20 cellular contexts compared by ENCODE assay signal in the genomic region with DNA sequence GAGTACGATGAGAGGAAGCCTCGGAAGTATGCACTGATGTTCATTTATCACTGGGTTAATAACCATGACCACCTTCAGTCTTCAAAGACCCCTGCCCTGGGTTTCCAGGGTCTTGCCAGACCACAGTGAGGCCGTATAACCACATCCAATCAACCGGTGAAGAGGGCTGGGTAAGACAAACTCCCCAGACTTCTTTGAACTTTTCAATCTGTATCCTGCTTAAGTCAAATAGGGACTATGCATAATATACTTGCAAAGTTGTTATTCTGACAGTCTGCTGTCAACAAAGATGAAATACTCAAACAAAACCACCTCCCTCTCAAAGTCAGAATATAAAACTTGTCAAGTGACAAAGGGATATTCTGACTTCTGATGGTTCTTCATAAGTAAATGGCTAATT. TPM values are rescaled to one million over a fixed set of nuclear protein-coding genes. Genes with fewer than 3 reads are reported as not detected.
DNase-seq lines count a peak whose midpoint lies in the region; ATAC-seq and TF ChIP-seq lines count a peak whose summit lies in the region.
"Had no signal": no experiment of that assay in that cellular context is flagged by ENCODE, and none has a peak within 500 bp of the region (broad histone marks: within the 10 kb centered on the region; RNA-seq: fewer than 3 reads in every experiment).

No MANE protein-coding gene starts in this region.

- no peaks in the 10 kb centered on the region for H3K9me3 Mint-ChIP-seq in activated naive CD8-positive, alpha-beta T cell (ENCODE audit: low read depth)
- H3K9me3 Mint-ChIP-seq in activated naive CD8-positive, alpha-beta T cell treated with anti-CD3 and anti-CD28 coated beads, Interleukin-2, amount 50 U/mL, for 24 hours = no peaks in the 10 kb centered on the region
- H3K9me3 Mint-ChIP-seq in glutamatergic neuron (ENCODE audit: unreplicated experiment) (peaks cover 49% of the 10 kb centered on the region), GM23338 (no peaks in the 10 kb centered on the region)
- H3K9me3 Mint-ChIP-seq in naive thymus-derived CD8-positive, alpha-beta T cell = no peaks in the 10 kb centered on the region

- no peaks in the 10 kb centered on the region for H3K9me2 ChIP-seq in GM23338 (ENCODE audit: insufficient read depth)

- H3K27ac ChIP-seq in temporal lobe (ENCODE audit: low read depth, low read length) (peak overlapping the region; percentile 80), GM23338 (ENCODE audit: low read depth) (no peak overlapping the region)

- POLR2A ChIA-PET in naive thymus-derived CD8-positive, alpha-beta T cell (lab: Charles Lee) = interaction anchor here (1.2 kb wide), 1 partner anchor 9 kb away, joined by 3 read pairs; no protein-coding TSS in a partner anchor

- H3K79me2 ChIP-seq in GM23338 (replicated peaks; ENCODE audit: insufficient read depth) = peaks cover 19% of the 10 kb centered on the region

- H3K4me2 ChIP-seq in GM23338 = no peak overlapping the region

- H3K36me3 Mint-ChIP-seq in activated naive CD8-positive, alpha-beta T cell = peaks cover 21% of the 10 kb centered on the region
- peaks cover 2% of the 10 kb centered on the region for H3K36me3 Mint-ChIP-seq in activated naive CD8-positive, alpha-beta T cell treated with anti-CD3 and anti-CD28 coated beads, Interleukin-2, amount 50 U/mL, for 24 hours (ENCODE audit: low read depth)
- no peaks in the 10 kb centered on the region for H3K36me3 Mint-ChIP-seq in glutamatergic neuron (ENCODE audit: unreplicated experiment)
- H3K36me3 Mint-ChIP-seq in naive thymus-derived CD8-positive, alpha-beta T cell = peaks cover 0 to 36% (median 5%) of the 10 kb centered on the region in 3 donors
- H3K36me3 Mint-ChIP-seq in GM23338 (ENCODE audit: low read depth) = peaks cover 4% of the 10 kb centered on the region

- no peaks in the 10 kb centered on the region for H3K4me1 ChIP-seq in GM23338 (ENCODE audit: insufficient read depth)

- peak overlapping the region; percentile 47 for H3K27ac Mint-ChIP-seq in activated naive CD8-positive, alpha-beta T cell
- H3K27ac Mint-ChIP-seq in activated naive CD8-positive, alpha-beta T cell treated with anti-CD3 and anti-CD28 coated beads, Interleukin-2, amount 50 U/mL, for 24 hours = no peak overlapping the region
- H3K27ac Mint-ChIP-seq in glutamatergic neuron (ENCODE audit: unreplicated experiment) (peak overlapping the region; percentile 68), GM23338 (no peak overlapping the region)
- H3K27ac Mint-ChIP-seq in naive thymus-derived CD8-positive, alpha-beta T cell = peak overlapping the region in 8 of 10 donors; percentile 11 to 88 (median 52)

- no peaks in the 10 kb centered on the region for H3F3A ChIP-seq in GM23338 (replicated peaks; ENCODE audit: low read depth)

- no peak overlapping the region for H3K4me3 Mint-ChIP-seq in activated naive CD8-positive, alpha-beta T cell
- no peak overlapping the region for H3K4me3 Mint-ChIP-seq in activated naive CD8-positive, alpha-beta T cell treated with anti-CD3 and anti-CD28 coated beads, Interleukin-2, amount 50 U/mL, for 24 hours
- peak overlapping the region; percentile 70 for H3K4me3 Mint-ChIP-seq in glutamatergic neuron (ENCODE audit: unreplicated experiment)
- H3K4me3 Mint-ChIP-seq in naive thymus-derived CD8-positive, alpha-beta T cell = peak overlapping the region in 6 of 10 donors; percentile 5 to 38 (median 24)
- no peak overlapping the region for H3K4me3 Mint-ChIP-seq in GM23338
- H3K4me3 Mint-ChIP-seq: CD4-positive, CD25-positive, alpha-beta regulatory T cell had no signal

- no peak for ATAC-seq in activated naive CD8-positive, alpha-beta T cell treated with anti-CD3 and anti-CD28 coated beads, Interleukin-2, amount 50 U/mL, for 24 hours
- peak; percentile 69 to 75 for ATAC-seq in naive thymus-derived CD8-positive, alpha-beta T cell
- no peak for ATAC-seq in GM21576 (IDR thresholded peaks at IDR 0.05; ENCODE audit: unreplicated experiment)
- ATAC-seq in GM23338 = no peak

- no peak for TF ChIP-seq CTCF in glutamatergic neuron (IDR thresholded peaks at IDR 0.05; ENCODE audit: partially characterized antibody, unreplicated experiment)
- no peak for TF ChIP-seq CTCF in GM23338 (conservative IDR thresholded peaks at IDR 0.05; ENCODE audit: low read depth in 2 of 2)

- peaks cover 54% of the 10 kb centered on the region for H3K4me1 Mint-ChIP-seq in activated naive CD8-positive, alpha-beta T cell (ENCODE audit: low read depth)
- H3K4me1 Mint-ChIP-seq in activated naive CD8-positive, alpha-beta T cell treated with anti-CD3 and anti-CD28 coated beads, Interleukin-2, amount 50 U/mL, for 24 hours = peaks cover 26% of the 10 kb centered on the region
- H3K4me1 Mint-ChIP-seq in glutamatergic neuron (ENCODE audit: low read depth, unreplicated experiment) = peaks cover 88% of the 10 kb centered on the region
- H3K4me1 Mint-ChIP-seq in naive thymus-derived CD8-positive, alpha-beta T cell = peaks cover 31 to 71% (median 58%) of the 10 kb centered on the region in 4 donors
- H3K4me1 Mint-ChIP-seq in GM23338 = peaks cover 12% of the 10 kb centered on the region

- H2AFZ ChIP-seq in GM23338 = no peak overlapping the region

- no peaks in the 10 kb centered on the region for H3K27me3 ChIP-seq in GM23338 (ENCODE audit: insufficient read depth)

- no peak overlapping the region for H3K4me3 ChIP-seq in GM23338
- H3K4me3 ChIP-seq: HAP-1 had no signal

- no peaks in the 10 kb centered on the region for H3K27me3 Mint-ChIP-seq in activated naive CD8-positive, alpha-beta T cell
- no peaks in the 10 kb centered on the region for H3K27me3 Mint-ChIP-seq in activated naive CD8-positive, alpha-beta T cell treated with anti-CD3 and anti-CD28 coated beads, Interleukin-2, amount 50 U/mL, for 24 hours
- peaks cover 30% of the 10 kb centered on the region for H3K27me3 Mint-ChIP-seq in glutamatergic neuron (ENCODE audit: unreplicated experiment)
- no peaks in the 10 kb centered on the region for H3K27me3 Mint-ChIP-seq in naive thymus-derived CD8-positive, alpha-beta T cell
- H3K27me3 Mint-ChIP-seq in GM23338 (ENCODE audit: insufficient read depth, low read depth, poor library complexity) = no peaks in the 10 kb centered on the region
- H3K27me3 Mint-ChIP-seq: CD4-positive, CD25-positive, alpha-beta regulatory T cell had no signal

- H4K20me1 ChIP-seq in GM23338 (replicated peaks; ENCODE audit: insufficient read depth) = no peaks in the 10 kb centered on the region

- no peaks in the 10 kb centered on the region for H3K36me3 ChIP-seq in GM23338 (ENCODE audit: insufficient read depth)

- no peak for DNase-seq in activated naive CD8-positive, alpha-beta T cell treated with anti-CD3 and anti-CD28 coated beads, Interleukin-2, amount 50 U/mL, for 24 hours
- no peak for DNase-seq in glutamatergic neuron
- peak in 3 of 10 donors; percentile 6 to 25 (median 22) for DNase-seq in naive thymus-derived CD8-positive, alpha-beta T cell
- no peak for DNase-seq in NCI-H69 (lab: John Stamatoyannopoulos, UW)
- no peak for DNase-seq in GM23338 (ENCODE audit: low spot score)
- DNase-seq: 8988T; Calu3; CD4-positive, CD25-positive, alpha-beta regulatory T cell; GF-D8; NCI-H1092 treated with DMSO at 0.1 percent for 48 hours; NCI-H146; NCI-H2081; NCI-H446 treated with DMSO at 0.1 percent for 48 hours; NCI-H774; OCI-M1; SHP77 had no signal

TF ChIP-seq in GM23338, 12 proteins besides CTCF, POLR2A, EP300 and RAD21 (continues in another document):
- TF ChIP-seq CREB1 (CRISPR knock-in tag; IDR thresholded peaks at IDR 0.05; ENCODE audit: low read depth) (no peak), ZNF114 (CRISPR knock-in tag; IDR thresholded peaks at IDR 0.05) (no peak), JUNB (IDR thresholded peaks at IDR 0.05; ENCODE audit: unreplicated experiment) (no peak), NANOG (IDR thresholded peaks at IDR 0.05; ENCODE audit: borderline replicate concordance) (no peak)

RNA-seq across cellular contexts. Expression of a gene that starts 54.0 kb away (rescaled TPM):
- total RNA-seq in glutamatergic neuron (ENCODE audit: unreplicated experiment) (323 TPM), temporal lobe (77.0 TPM)
- 10 to 100 TPM; 79.5 to 89.2 TPM for total RNA-seq in naive thymus-derived CD8-positive, alpha-beta T cell
- 10 to 100 TPM; 15.2 to 29.6 (median 16.3) TPM for polyA plus RNA-seq in naive thymus-derived CD8-positive, alpha-beta T cell
- total RNA-seq in GM23338 (2014; rRNA removed; shearing (Covaris generic)) = 11.1 and 15.4 TPM in 2 replicates
- polyA plus RNA-seq in GM23338 (2016; fragmentation: Nextera tagmentation; extraction: Ambion mirVana) = 5.7 and 7.6 TPM in 2 replicates

Comparison
In these comparisons a context has a peak if more than half of its experiments do, and no peak if none do; other contexts are left out.
1. H3K27ac Mint-ChIP-seq: peak in activated naive CD8-positive, alpha-beta T cell (single experiment), glutamatergic neuron (single experiment) and naive thymus-derived CD8-positive, alpha-beta T cell (8 of 10); none in activated naive CD8-positive, alpha-beta T cell treated with anti-CD3 and anti-CD28 coated beads, Interleukin-2, amount 50 U/mL, for 24 hours (single experiment) and GM23338 (single experiment).
2. H3K4me3 Mint-ChIP-seq: peak in glutamatergic neuron (single experiment) and naive thymus-derived CD8-positive, alpha-beta T cell (6 of 10); none in activated naive CD8-positive, alpha-beta T cell (single experiment), activated naive CD8-positive, alpha-beta T cell treated with anti-CD3 and anti-CD28 coated beads, Interleukin-2, amount 50 U/mL, for 24 hours (single experiment) and GM23338 (single experiment).
3. ATAC-seq: peak in naive thymus-derived CD8-positive, alpha-beta T cell (2 of 2); none in activated naive CD8-positive, alpha-beta T cell treated with anti-CD3 and anti-CD28 coated beads, Interleukin-2, amount 50 U/mL, for 24 hours (single experiment), GM21576 (single experiment) and GM23338 (single experiment).